ENCODE assay signal across 18 cellular contexts in the genomic region with DNA sequence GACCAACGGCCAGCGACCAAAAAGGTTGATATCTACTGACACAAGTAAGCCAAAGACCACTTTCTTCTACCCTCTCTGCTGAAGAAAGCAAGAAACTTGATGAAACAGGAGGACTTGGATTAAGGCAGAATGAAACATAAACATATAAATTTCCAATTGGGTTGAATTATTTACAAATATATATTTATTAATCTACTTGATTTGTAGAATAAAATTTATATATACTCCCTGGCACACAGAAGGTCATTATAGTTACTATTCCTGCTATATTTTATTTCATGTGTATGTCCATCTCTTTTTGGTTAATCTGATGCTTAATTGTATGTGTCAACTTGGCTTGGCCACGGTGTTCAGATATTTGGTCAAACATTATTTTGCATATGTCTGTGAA.
"Had no signal": no experiment of that assay in that cellular context is flagged by ENCODE, and none has a peak within 500 bp of the region (broad histone marks: within the 10 kb centered on the region; RNA-seq: fewer than 3 reads in every experiment).

No MANE protein-coding gene starts in this region.

- H3K27me3 ChIP-seq: ovary, uterus had no signal

- H3K9me3 ChIP-seq: esophagus squamous epithelium, left ventricle myocardium inferior, ovary, sigmoid colon, uterus had no signal

- H3K4me3 ChIP-seq: cardiac muscle cell, esophagus squamous epithelium, left ventricle myocardium inferior, neural progenitor cell, ovary, sigmoid colon, uterus had no signal

- H3K9ac ChIP-seq: neural progenitor cell had no signal

- H3K4me2 ChIP-seq: neural progenitor cell had no signal

- H3K4me3 Mint-ChIP-seq: memory B cell; neural progenitor cell; stimulated activated effector memory CD8-positive, alpha-beta T cell treated with anti-CD3 and anti-CD28 coated beads, Interleukin-12 subunit alpha, Interleukin-12 subunit beta, amount 100 ng/mL, for 72 hours; T-cell had no signal

- H3K27ac ChIP-seq: cardiac muscle cell, esophagus squamous epithelium, left ventricle myocardium inferior, neural progenitor cell, ovary, sigmoid colon, uterus had no signal

- ATAC-seq: stimulated activated effector memory CD8-positive, alpha-beta T cell treated with anti-CD3 and anti-CD28 coated beads, Interleukin-12 subunit alpha, Interleukin-12 subunit beta, amount 100 ng/mL, for 72 hours; T-cell had no signal

- H3K4me1 Mint-ChIP-seq: stimulated activated effector memory CD8-positive, alpha-beta T cell treated with anti-CD3 and anti-CD28 coated beads, Interleukin-12 subunit alpha, Interleukin-12 subunit beta, amount 100 ng/mL, for 72 hours had no signal

- DNase-seq: activated CD4-positive, alpha-beta T cell treated with anti-CD3 and anti-CD28 coated beads, Interleukin-2, amount 50 U/mL, for 1 hour; activated naive CD4-positive, alpha-beta T cell treated with Interleukin-2 at 50 U/mL for 16 hours; activated T-cell treated with anti-CD3 and anti-CD28 coated beads for 4 hours; anterior cingulate cortex; esophagus squamous epithelium; hypothalamus; left ventricle myocardium inferior; ovary; sigmoid colon; T-cell; T-helper 9 cell; uterus had no signal

- H3K4me1 ChIP-seq: neural progenitor cell had no signal

- H3K27ac Mint-ChIP-seq: memory B cell; neural progenitor cell; stimulated activated effector memory CD8-positive, alpha-beta T cell treated with anti-CD3 and anti-CD28 coated beads, Interleukin-12 subunit alpha, Interleukin-12 subunit beta, amount 100 ng/mL, for 72 hours; T-cell had no signal

- H3K9me3 Mint-ChIP-seq: memory B cell; neural progenitor cell; stimulated activated effector memory CD8-positive, alpha-beta T cell treated with anti-CD3 and anti-CD28 coated beads, Interleukin-12 subunit alpha, Interleukin-12 subunit beta, amount 100 ng/mL, for 72 hours; T-cell had no signal

- H3K36me3 ChIP-seq: cardiac muscle cell, esophagus squamous epithelium, left ventricle myocardium inferior, neural progenitor cell, ovary, sigmoid colon, uterus had no signal

- FAIRE-seq: colon, endometrium had no signal

- H3K36me3 Mint-ChIP-seq: memory B cell; neural progenitor cell; stimulated activated effector memory CD8-positive, alpha-beta T cell treated with anti-CD3 and anti-CD28 coated beads, Interleukin-12 subunit alpha, Interleukin-12 subunit beta, amount 100 ng/mL, for 72 hours; T-cell had no signal
